11 cellular contexts compared by ENCODE assay signal in genomic region chr17:15351925-15352324, GRCh38. TPM values are rescaled to one million over a fixed set of nuclear protein-coding genes. Genes with fewer than 3 reads are reported as not detected.
DNase-seq lines count a peak whose midpoint lies in the region; ATAC-seq and TF ChIP-seq lines count a peak whose summit lies in the region.
"Had no signal": no experiment of that assay in that cellular context is flagged by ENCODE, and none has a peak within 500 bp of the region (broad histone marks: within the 10 kb centered on the region; RNA-seq: fewer than 3 reads in every experiment).

No MANE protein-coding gene starts in this region.

- H3K9me3 ChIP-seq in sigmoid colon = no peaks in the 10 kb centered on the region

- CTCF ChIA-PET in BJ (lab: Yijun Ruan, JAX) = interaction anchor here (0.7 kb wide), 1 partner anchor 105 kb away, joined by 3 read pairs; no protein-coding TSS in a partner anchor

- ATAC-seq in GM18861 (IDR thresholded peaks at IDR 0.05; ENCODE audit: unreplicated experiment) (no peak), HG03280 (IDR thresholded peaks at IDR 0.05; ENCODE audit: unreplicated experiment) (no peak)
- ATAC-seq: activated T-helper 17 cell treated with anti-CD3 and anti-CD28 coated beads, Interleukin-2, amount 50 U/mL, for 72 hours; CD8-positive, alpha-beta T cell had no signal

- TF ChIP-seq POLR2A in sigmoid colon (IDR thresholded peaks at IDR 0.05) = no peak

- no peaks in the 10 kb centered on the region for H3K27me3 ChIP-seq in BJ (ENCODE audit: control insufficient read depth, insufficient read depth, low read length)
- no peaks in the 10 kb centered on the region for H3K27me3 ChIP-seq in sigmoid colon

- WGBS in sigmoid colon, 2 donors = 32 to 56% methylated on average over 3 of the region's 3 CpGs

- DNase-seq in BJ (ENCODE audit: low read depth) (peak; percentile 11), RPMI7951 (ENCODE audit: low read depth) (peak; percentile 33), fibroblast of villous mesenchyme (ENCODE audit: low read depth) (peak; percentile 68), sigmoid colon (peak; percentile 82), NCI-H187 treated with DMSO at 0.1 percent for 48 hours (lab: John Stamatoyannopoulos, UW) (no peak), NCI-H446 (lab: John Stamatoyannopoulos, UW) (no peak)
- DNase-seq: CD8-positive, alpha-beta T cell; NCI-H82 had no signal

- H3K4me3 ChIP-seq in BJ (ENCODE audit: low read depth, low read length) (no peak overlapping the region), fibroblast of villous mesenchyme (ENCODE audit: low read depth, low read length) (no peak overlapping the region), sigmoid colon (no peak overlapping the region)

- POLR2A ChIA-PET in BJ (lab: Charles Lee) = no interaction called here

- peak overlapping the region; percentile 71 to 91 (median 88) for H3K27ac ChIP-seq in sigmoid colon

- intact Hi-C loops in sigmoid colon (cut with DNase I) = loop anchor here (1.0 to 10.0 kb wide), 7 partner anchors 41 to 573 kb away; no protein-coding TSS in a partner anchor

- H3K36me3 ChIP-seq in BJ (ENCODE audit: control insufficient read depth, insufficient read depth, low read length) (no peaks in the 10 kb centered on the region), sigmoid colon (no peaks in the 10 kb centered on the region)

- peaks cover 0 to 54% (median 34%) of the 10 kb centered on the region in 4 donors for H3K4me1 ChIP-seq in sigmoid colon

- TF ChIP-seq CTCF in BJ (IDR thresholded peaks at IDR 0.05; ENCODE audit: insufficient read depth, low read depth, low read length) (no peak), fibroblast of villous mesenchyme (IDR thresholded peaks at IDR 0.05; ENCODE audit: insufficient read depth, low read depth, low read length) (no peak), sigmoid colon (IDR thresholded peaks at IDR 0.05) (no peak)

- TF ChIP-seq EP300 in sigmoid colon (IDR thresholded peaks at IDR 0.05) = no peak

RNA-seq across cellular contexts. Expression of gene TEKT3, which starts 10.5 kb away (rescaled TPM):
- polyA plus RNA-seq in BJ (2011; rRNA removed) (0.17 and 0.21 TPM in 2 replicates), sigmoid colon (under 1 TPM in 1 of 3 donors, not detected in 2; 0.26 TPM)
- polyA minus RNA-seq in BJ (2011; rRNA and poly(A)+ RNA removed) = not detected in 2 replicates
- total RNA-seq in RPMI7951 (2014; rRNA removed; shearing (Covaris generic)) = 0.49 TPM in 1 of 2 replicates, not detected in the other
- total RNA-seq in fibroblast of villous mesenchyme (not detected in 2 replicates), sigmoid colon (1 to 10 TPM in 1 of 4 donors, not detected in 3; 1.8 TPM)

Comparison
In these comparisons a context has a peak if more than half of its experiments do, and no peak if none do; other contexts are left out.
1. DNase-seq: peak in BJ (single experiment), RPMI7951 (single experiment), fibroblast of villous mesenchyme (single experiment) and sigmoid colon (single experiment); none in NCI-H187 treated with DMSO at 0.1 percent for 48 hours (single experiment) and NCI-H446 (0 of 2).